ENCODE assay signal across 9 cellular contexts in genomic region chr10:3045471-3046209, GRCh38. TPM values are rescaled to one million over a fixed set of nuclear protein-coding genes. Genes with fewer than 3 reads are reported as not detected.
A peak's percentile ranks its signal among the peaks of the same experiment; 100 is the strongest.
DNase-seq lines count a peak whose midpoint lies in the region; ATAC-seq, FAIRE-seq and TF ChIP-seq lines count a peak whose summit lies in the region.
"Had no signal": no experiment of that assay in that cellular context is flagged by ENCODE, and none has a peak within 500 bp of the region (broad histone marks: within the 10 kb centered on the region; RNA-seq: fewer than 3 reads in every experiment).

No MANE protein-coding gene starts in this region.

- FAIRE-seq in small intestine (lab: Jason Lieb, UNC), result no peak

- H3K4me3 ChIP-seq in esophagus squamous epithelium (no peak overlapping the region), mucosa of descending colon (no peak overlapping the region), small intestine (ENCODE audit: low read depth in 1 of 2, low read length in 2 of 2) (no peak overlapping the region)

- ATAC-seq in mucosa of descending colon, result peak; percentile 82
- no peak for ATAC-seq in HG03469 (IDR thresholded peaks at IDR 0.05; ENCODE audit: unreplicated experiment)
- no peak for ATAC-seq in GM21619 (IDR thresholded peaks at IDR 0.05; ENCODE audit: unreplicated experiment)

- H3K27ac ChIP-seq in esophagus squamous epithelium (peak overlapping the region; percentile 41 to 80 (median 76)), small intestine (ENCODE audit: low read depth in 1 of 2, low read length in 1 of 2) (peak overlapping the region in 1 of 2 donors; percentile 68)

- H3K9me3 ChIP-seq in esophagus squamous epithelium, result no peaks in the 10 kb centered on the region
- no peaks in the 10 kb centered on the region for H3K9me3 ChIP-seq in mucosa of descending colon
- no peaks in the 10 kb centered on the region for H3K9me3 ChIP-seq in small intestine (ENCODE audit: control insufficient read depth, low read depth)

- 10 to 24% methylated on average over 4 of the region's 11 CpGs for WGBS in esophagus squamous epithelium, 2 donors
- 38 to 44% (median 39%) methylated on average over 11 of the region's 11 CpGs for WGBS in small intestine, 3 donors

- H3K4me1 ChIP-seq in esophagus squamous epithelium (peaks cover 7 to 43% (median 20%) of the 10 kb centered on the region in 3 donors), mucosa of descending colon (ENCODE audit: low read depth) (peaks cover 3% of the 10 kb centered on the region), small intestine (ENCODE audit: control insufficient read depth in 2 of 2, insufficient read depth in 1 of 2, low read depth in 1 of 2, low read length in 1 of 2) (no peaks in the 10 kb centered on the region)

- in situ Hi-C loops in ACHN (cut with HindIII; ENCODE audit: low pct_ligation_motif_present, low pct_unique_long_range_greater_than_20kb, low sequenced_read_pairs), result loop anchor here (25.0 kb wide), 1 partner anchor 108 kb away; no protein-coding TSS in a partner anchor

- peak in 2 of 6 experiments; percentile 6 to 18 for TF ChIP-seq CTCF in esophagus squamous epithelium (IDR thresholded peaks at IDR 0.05)
- no peak for TF ChIP-seq CTCF in mucosa of descending colon (IDR thresholded peaks at IDR 0.05)

- intact Hi-C loops in esophagus squamous epithelium (cut with DNase I), result loop anchor here (10.0 kb wide), 1 partner anchor 111 kb away; no protein-coding TSS in a partner anchor
- intact Hi-C loops in mucosa of descending colon (cut with DNase I, micrococcal nuclease), result loop anchor here in 1 of 2 donors (10.0 kb wide), 1 partner anchor 211 kb away; no protein-coding TSS in a partner anchor

- DNase-seq in ACHN (peak; percentile 78), NCI-H460 (ENCODE audit: extremely low read depth, low read depth) (peak; percentile 50), esophagus squamous epithelium (lab: John Stamatoyannopoulos, UW) (no peak), mucosa of descending colon (peak in 2 of 3 donors; percentile 60 to 70), small intestine (no peak), NK-92 (lab: John Stamatoyannopoulos, UW; ENCODE audit: unreplicated experiment) (no peak)
- DNase-seq: COR-L47 had no signal

- H3K36me3 ChIP-seq in esophagus squamous epithelium (no peaks in the 10 kb centered on the region), mucosa of descending colon (ENCODE audit: low read depth) (no peaks in the 10 kb centered on the region), small intestine (ENCODE audit: control insufficient read depth in 2 of 2, insufficient read depth in 2 of 2, low read length in 2 of 2) (no peaks in the 10 kb centered on the region)

- H3K27me3 ChIP-seq in esophagus squamous epithelium (peaks cover 0 to 4% (median 0%) of the 10 kb centered on the region in 4 donors), small intestine (ENCODE audit: control insufficient read depth in 2 of 2, insufficient read depth in 2 of 2, low read length in 2 of 2) (no peaks in the 10 kb centered on the region)

- no peak for TF ChIP-seq POLR2A in esophagus squamous epithelium (IDR thresholded peaks at IDR 0.05)

RNA-seq across cellular contexts. Expression of gene PFKP, which starts 21.7 kb away (rescaled TPM):
- 168 and 190 TPM in 2 replicates for total RNA-seq in NCI-H460 (2014; rRNA removed; shearing (Covaris generic))
- 273 and 314 TPM in 2 replicates for polyA plus RNA-seq in NCI-H460 (2014; cell fraction: nucleus; rRNA removed)
- total RNA-seq in esophagus squamous epithelium (10 to 100 TPM; 69.7 to 94.0 (median 86.4) TPM), mucosa of descending colon (100 to 1,000 TPM in 2 of 3 donors, 10 to 100 TPM in 1; 76.1 to 117 (median 100) TPM)
- polyA plus RNA-seq in small intestine, result 100 to 1,000 TPM in 1 of 3 donors, 10 to 100 TPM in 2; 57.1 to 154 (median 90.8) TPM

Comparison
In these comparisons a context has a peak if more than half of its experiments do, and no peak if none do; other contexts are left out.
1. DNase-seq: peak in ACHN (single experiment), NCI-H460 (single experiment) and mucosa of descending colon (2 of 3); none in esophagus squamous epithelium (single experiment), small intestine (single experiment) and NK-92 (single experiment).